In genomic region chr6:27866370-27867050, GRCh38 we compare ENCODE assay signal across 8 cellular contexts. TPM values are rescaled to one million over a fixed set of nuclear protein-coding genes. Genes with fewer than 3 reads are reported as not detected.
DNase-seq lines count a peak whose midpoint lies in the region; ATAC-seq and TF ChIP-seq lines count a peak whose summit lies in the region.

No MANE protein-coding gene starts in this region.

- H3K4me1 ChIP-seq in MM.1S (ENCODE audit: low read length) (peaks cover 4% of the 10 kb centered on the region; the same call in 1 of the 2 replicates), right lobe of liver (peaks cover 0 to 18% (median 7%) of the 10 kb centered on the region in 4 donors)

- H3K27me3 ChIP-seq in MM.1S (replicated peaks; ENCODE audit: insufficient read depth, low read length): no peaks in the 10 kb centered on the region
- H3K27me3 ChIP-seq in right lobe of liver: no peaks in the 10 kb centered on the region

- peaks cover 36% of the 10 kb centered on the region for H3F3A ChIP-seq in MM.1S (ENCODE audit: insufficient read depth, low read length)

- H3K9me3 Mint-ChIP-seq in stimulated activated naive CD8-positive, alpha-beta T cell treated with anti-CD3 and anti-CD28 coated beads, Interleukin-15, Interleukin-2, amounts not matched to agents 100 ng/mL and 50 ng/mL, for 24 hours: no peaks in the 10 kb centered on the region

- H3K27ac ChIP-seq in MM.1S (ENCODE audit: low read length): peak overlapping the region; percentile 84
- peak overlapping the region in 1 of 2 donors; percentile 18 for H3K27ac ChIP-seq in coronary artery
- peak overlapping the region in 1 of 3 donors; percentile 42 for H3K27ac ChIP-seq in right lobe of liver

- H3K36me3 Mint-ChIP-seq in stimulated activated naive CD8-positive, alpha-beta T cell treated with anti-CD3 and anti-CD28 coated beads, Interleukin-15, Interleukin-2, amounts not matched to agents 100 ng/mL and 50 ng/mL, for 24 hours (ENCODE audit: low read depth): no peaks in the 10 kb centered on the region

- peak overlapping the region; percentile 96 for H3K27ac Mint-ChIP-seq in stimulated activated naive CD8-positive, alpha-beta T cell treated with anti-CD3 and anti-CD28 coated beads, Interleukin-15, Interleukin-2, amounts not matched to agents 100 ng/mL and 50 ng/mL, for 24 hours

- DNase-seq in AG04449 (ENCODE audit: low read depth, low spot score) (no peak), MM.1S (peak; percentile 72), T-helper 1 cell (peak in 4 of 5 donors; percentile 15 to 89 (median 29)), coronary artery (ENCODE audit: low spot score) (no peak), right lobe of liver (no peak), D341Med (ENCODE audit: low spot score) (no peak)

- POLR2A ChIA-PET in AG04449 (lab: Yijun Ruan, JAX): interaction anchor here (1.0 to 7.8 kb wide), 11 partner anchors 24 to 1846 kb away, joined by 3 to 160 read pairs (median 12); a partner anchor contains a TSS

- TF ChIP-seq POLR2A in right lobe of liver (IDR thresholded peaks at IDR 0.05): no peak

- H3K9ac ChIP-seq in MM.1S (ENCODE audit: low read length): peak overlapping the region; percentile 65

- TF ChIP-seq CTCF in AG04449 (IDR thresholded peaks at IDR 0.05; ENCODE audit: insufficient read depth, low read length, missing control alignments) (no peak), MM.1S (IDR thresholded peaks at IDR 0.05; ENCODE audit: low read length) (no peak), coronary artery (IDR thresholded peaks at IDR 0.05) (no peak), right lobe of liver (IDR thresholded peaks at IDR 0.05) (no peak)

- H3K79me2 ChIP-seq in MM.1S (ENCODE audit: low read length): no peaks in the 10 kb centered on the region

- no peaks in the 10 kb centered on the region for H3K9me2 ChIP-seq in MM.1S (replicated peaks; ENCODE audit: insufficient read depth, low read length)

- peak overlapping the region; percentile 55 for H2AFZ ChIP-seq in MM.1S (ENCODE audit: low read length)

- peak overlapping the region; percentile 80 for H3K4me3 ChIP-seq in AG04449 (ENCODE audit: low read depth, low read length)
- peak overlapping the region; percentile 57 for H3K4me3 ChIP-seq in MM.1S (ENCODE audit: low read length)
- H3K4me3 ChIP-seq in coronary artery: peak overlapping the region; percentile 81
- H3K4me3 ChIP-seq in right lobe of liver: peak overlapping the region; percentile 63 to 73 (median 66)

- H3K4me3 Mint-ChIP-seq in stimulated activated naive CD8-positive, alpha-beta T cell treated with anti-CD3 and anti-CD28 coated beads, Interleukin-15, Interleukin-2, amounts not matched to agents 100 ng/mL and 50 ng/mL, for 24 hours: peak overlapping the region; percentile 90

- H3K27me3 Mint-ChIP-seq in stimulated activated naive CD8-positive, alpha-beta T cell treated with anti-CD3 and anti-CD28 coated beads, Interleukin-15, Interleukin-2, amounts not matched to agents 100 ng/mL and 50 ng/mL, for 24 hours: no peaks in the 10 kb centered on the region

- no peaks in the 10 kb centered on the region for H4K20me1 ChIP-seq in MM.1S (ENCODE audit: insufficient read depth, low read length)

- peak overlapping the region; percentile 65 for H3K4me2 ChIP-seq in MM.1S (ENCODE audit: low read depth, low read length)

- ATAC-seq in GM18867 (IDR thresholded peaks at IDR 0.05; ENCODE audit: unreplicated experiment): peak; percentile 15
- ATAC-seq in right lobe of liver: peak in 2 of 4 donors; percentile 32 to 41

- intact Hi-C loops in right lobe of liver (cut with DNase I): no loop called here

- CTCF ChIA-PET in AG04449 (lab: Yijun Ruan, JAX): interaction anchor here (1.1 to 2.6 kb wide), 2 partner anchors 30 to 42 kb away, joined by 4 to 13 read pairs; no protein-coding TSS in a partner anchor

- no peaks in the 10 kb centered on the region for H3K36me3 ChIP-seq in MM.1S (replicated peaks; ENCODE audit: insufficient read depth, low read length)
- no peaks in the 10 kb centered on the region for H3K36me3 ChIP-seq in right lobe of liver

- H3K9me3 ChIP-seq in MM.1S (replicated peaks; ENCODE audit: insufficient read depth, low read length) (no peaks in the 10 kb centered on the region), right lobe of liver (no peaks in the 10 kb centered on the region)

- H3K4me1 Mint-ChIP-seq in stimulated activated naive CD8-positive, alpha-beta T cell treated with anti-CD3 and anti-CD28 coated beads, Interleukin-15, Interleukin-2, amounts not matched to agents 100 ng/mL and 50 ng/mL, for 24 hours (ENCODE audit: low read depth): peaks cover 54% of the 10 kb centered on the region

- 5% methylated on average over 26 of the region's 27 CpGs for WGBS in right lobe of liver (ENCODE audit: insufficient coverage, low coverage, low lambda C conversion rate, missing lambda C conversion rate)

RNA-seq across cellular contexts. Expression of gene OR2B2, which starts 45.7 kb away (rescaled TPM):
- not detected for total RNA-seq in right lobe of liver

Comparison
In these comparisons a context has a peak if more than half of its experiments do, and no peak if none do; other contexts are left out.
1. DNase-seq: peak in MM.1S (single experiment) and T-helper 1 cell (4 of 5); none in AG04449 (single experiment), coronary artery (single experiment), right lobe of liver (0 of 3) and D341Med (single experiment).
2. Peak in every context shown above with its lines, with median percentiles within 50 percentile points of each other: H3K4me3 ChIP-seq.